ENCODE assay signal across 1 cellular context in the genomic region with DNA sequence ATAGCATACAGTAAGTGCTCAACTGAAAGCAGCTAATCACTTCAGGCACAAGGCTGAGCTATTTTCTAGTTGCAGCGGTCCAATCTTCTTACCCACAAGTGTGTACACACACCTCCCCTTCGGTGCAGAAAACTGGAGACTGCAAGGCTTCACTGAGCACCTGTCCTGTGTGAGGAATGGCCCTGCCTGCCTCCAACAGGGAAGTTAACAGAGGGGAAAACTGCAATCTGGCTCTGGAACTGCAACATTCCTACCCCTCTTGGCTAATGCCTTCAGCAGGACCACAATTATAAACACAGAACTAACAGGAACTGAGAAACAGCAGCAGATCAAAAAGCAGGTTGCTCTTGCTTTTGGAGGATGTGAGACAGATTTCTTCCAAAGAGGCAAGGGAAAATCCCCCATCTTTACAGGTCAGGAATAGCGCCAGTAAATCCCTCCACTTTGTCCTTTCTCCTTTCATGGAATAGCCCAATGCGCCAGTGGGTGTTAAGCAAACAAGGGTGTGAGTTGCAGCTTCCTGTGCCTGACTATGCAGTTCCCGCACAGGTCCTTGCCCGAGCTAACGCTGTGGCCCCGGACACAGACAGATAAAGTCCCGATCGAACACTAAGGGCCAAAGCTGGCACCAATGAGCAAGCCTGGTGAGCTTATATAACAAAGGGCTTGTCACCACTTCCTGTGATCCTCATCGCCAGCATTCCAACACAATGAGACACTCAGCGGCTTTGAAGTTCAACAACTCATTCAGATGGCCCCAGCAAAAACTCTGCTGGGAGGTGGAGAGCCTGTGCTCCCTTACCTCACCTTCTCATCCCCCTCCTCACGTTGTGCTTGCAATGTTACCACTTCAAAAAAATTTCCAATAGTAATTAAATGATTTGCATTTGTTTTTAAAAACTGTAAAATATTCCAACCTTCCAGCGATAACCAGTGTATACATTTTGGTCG.
TF ChIP-seq lines count a peak whose summit lies in the region.

No MANE protein-coding gene starts in this region.

TF ChIP-seq in HepG2, 621 proteins besides CTCF, POLR2A, EP300 and RAD21 (continued from another document and continues in another):
- TF ChIP-seq, protein P1, sequence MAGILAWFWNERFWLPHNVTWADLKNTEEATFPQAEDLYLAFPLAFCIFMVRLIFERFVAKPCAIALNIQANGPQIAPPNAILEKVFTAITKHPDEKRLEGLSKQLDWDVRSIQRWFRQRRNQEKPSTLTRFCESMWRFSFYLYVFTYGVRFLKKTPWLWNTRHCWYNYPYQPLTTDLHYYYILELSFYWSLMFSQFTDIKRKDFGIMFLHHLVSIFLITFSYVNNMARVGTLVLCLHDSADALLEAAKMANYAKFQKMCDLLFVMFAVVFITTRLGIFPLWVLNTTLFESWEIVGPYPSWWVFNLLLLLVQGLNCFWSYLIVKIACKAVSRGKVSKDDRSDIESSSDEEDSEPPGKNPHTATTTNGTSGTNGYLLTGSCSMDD (CRISPR knock-in tag; IDR thresholded peaks at IDR 0.05) = no peak
- peak; percentile 93 for TF ChIP-seq SKI (IDR thresholded peaks at IDR 0.05; ENCODE audit: partially characterized antibody)
- peak; percentile 73 for TF ChIP-seq POLR2G (IDR thresholded peaks at IDR 0.05; ENCODE audit: low read depth, low read length)
- TF ChIP-seq, protein P2, sequence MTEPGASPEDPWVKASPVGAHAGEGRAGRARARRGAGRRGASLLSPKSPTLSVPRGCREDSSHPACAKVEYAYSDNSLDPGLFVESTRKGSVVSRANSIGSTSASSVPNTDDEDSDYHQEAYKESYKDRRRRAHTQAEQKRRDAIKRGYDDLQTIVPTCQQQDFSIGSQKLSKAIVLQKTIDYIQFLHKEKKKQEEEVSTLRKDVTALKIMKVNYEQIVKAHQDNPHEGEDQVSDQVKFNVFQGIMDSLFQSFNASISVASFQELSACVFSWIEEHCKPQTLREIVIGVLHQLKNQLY (CRISPR knock-in tag; IDR thresholded peaks at IDR 0.05) = peak; percentile 80
- 0 out of 2 replicates have a peak, but pooled peaks have one; percentile 34 for TF ChIP-seq RBAK (CRISPR knock-in tag; IDR thresholded peaks at IDR 0.05)
- peak; percentile 50; the same call in 1 of the 2 replicates for TF ChIP-seq ZNF782 (CRISPR knock-in tag; IDR thresholded peaks at IDR 0.05; ENCODE audit: borderline replicate concordance)
- TF ChIP-seq ZNF512B (CRISPR knock-in tag; IDR thresholded peaks at IDR 0.05; ENCODE audit: borderline replicate concordance) = peak; percentile 60; the same call in 1 of the 2 replicates
- peak; percentile 17 for TF ChIP-seq STAG1 (CRISPR knock-in tag; IDR thresholded peaks at IDR 0.05)
- TF ChIP-seq, protein P3, sequence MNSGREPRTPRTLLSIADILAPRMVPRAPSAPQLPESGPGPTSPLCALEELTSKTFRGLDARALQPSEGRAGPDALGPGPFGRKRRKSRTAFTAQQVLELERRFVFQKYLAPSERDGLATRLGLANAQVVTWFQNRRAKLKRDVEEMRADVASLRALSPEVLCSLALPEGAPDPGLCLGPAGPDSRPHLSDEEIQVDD (CRISPR knock-in tag; IDR thresholded peaks at IDR 0.05; ENCODE audit: borderline replicate concordance) = no peak
- TF ChIP-seq MTF2 (CRISPR knock-in tag; IDR thresholded peaks at IDR 0.05; ENCODE audit: borderline replicate concordance) = no peak
- peak; percentile 20; the same call in 1 of the 2 replicates for TF ChIP-seq RBFOX2 (IDR thresholded peaks at IDR 0.05; ENCODE audit: low read depth, low read length)
- no peak for TF ChIP-seq RFX5 (IDR thresholded peaks at IDR 0.05; ENCODE audit: low read depth, low read length)
- peak; percentile 95 for TF ChIP-seq PAXIP1 (CRISPR knock-in tag; conservative IDR thresholded peaks at IDR 0.05)
- TF ChIP-seq ZBTB3 (CRISPR knock-in tag; IDR thresholded peaks at IDR 0.05; ENCODE audit: borderline replicate concordance, low read depth) = peak; percentile 68; the same call in 1 of the 2 replicates
- TF ChIP-seq NAIF1 (CRISPR knock-in tag; IDR thresholded peaks at IDR 0.05; ENCODE audit: borderline replicate concordance) = no peak
- no peak for TF ChIP-seq STAT5B (CRISPR knock-in tag; IDR thresholded peaks at IDR 0.05)
- peak; percentile 72; the same call in 1 of the 2 replicates for TF ChIP-seq HHEX (CRISPR knock-in tag; IDR thresholded peaks at IDR 0.05)
- TF ChIP-seq, protein P4, sequence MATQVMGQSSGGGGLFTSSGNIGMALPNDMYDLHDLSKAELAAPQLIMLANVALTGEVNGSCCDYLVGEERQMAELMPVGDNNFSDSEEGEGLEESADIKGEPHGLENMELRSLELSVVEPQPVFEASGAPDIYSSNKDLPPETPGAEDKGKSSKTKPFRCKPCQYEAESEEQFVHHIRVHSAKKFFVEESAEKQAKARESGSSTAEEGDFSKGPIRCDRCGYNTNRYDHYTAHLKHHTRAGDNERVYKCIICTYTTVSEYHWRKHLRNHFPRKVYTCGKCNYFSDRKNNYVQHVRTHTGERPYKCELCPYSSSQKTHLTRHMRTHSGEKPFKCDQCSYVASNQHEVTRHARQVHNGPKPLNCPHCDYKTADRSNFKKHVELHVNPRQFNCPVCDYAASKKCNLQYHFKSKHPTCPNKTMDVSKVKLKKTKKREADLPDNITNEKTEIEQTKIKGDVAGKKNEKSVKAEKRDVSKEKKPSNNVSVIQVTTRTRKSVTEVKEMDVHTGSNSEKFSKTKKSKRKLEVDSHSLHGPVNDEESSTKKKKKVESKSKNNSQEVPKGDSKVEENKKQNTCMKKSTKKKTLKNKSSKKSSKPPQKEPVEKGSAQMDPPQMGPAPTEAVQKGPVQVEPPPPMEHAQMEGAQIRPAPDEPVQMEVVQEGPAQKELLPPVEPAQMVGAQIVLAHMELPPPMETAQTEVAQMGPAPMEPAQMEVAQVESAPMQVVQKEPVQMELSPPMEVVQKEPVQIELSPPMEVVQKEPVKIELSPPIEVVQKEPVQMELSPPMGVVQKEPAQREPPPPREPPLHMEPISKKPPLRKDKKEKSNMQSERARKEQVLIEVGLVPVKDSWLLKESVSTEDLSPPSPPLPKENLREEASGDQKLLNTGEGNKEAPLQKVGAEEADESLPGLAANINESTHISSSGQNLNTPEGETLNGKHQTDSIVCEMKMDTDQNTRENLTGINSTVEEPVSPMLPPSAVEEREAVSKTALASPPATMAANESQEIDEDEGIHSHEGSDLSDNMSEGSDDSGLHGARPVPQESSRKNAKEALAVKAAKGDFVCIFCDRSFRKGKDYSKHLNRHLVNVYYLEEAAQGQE (IDR thresholded peaks at IDR 0.05; ENCODE audit: borderline replicate concordance in 1 of 2, low read depth in 1 of 2, low read length in 2 of 2) = peak in 1 of 2 experiments; percentile 58; a peak in 1 of 4 replicates
- peak; percentile 87 for TF ChIP-seq MYPOP (CRISPR knock-in tag; IDR thresholded peaks at IDR 0.05)
- TF ChIP-seq IRX3 (CRISPR knock-in tag; IDR thresholded peaks at IDR 0.05; ENCODE audit: borderline replicate concordance, low read depth) = no peak
- peak; percentile 98 for TF ChIP-seq SALL1 (CRISPR knock-in tag; IDR thresholded peaks at IDR 0.05)
- TF ChIP-seq NR2F1 (CRISPR knock-in tag; IDR thresholded peaks at IDR 0.05) = peak; percentile 28 to 29; a peak in 1 of 4 replicates
- no peak for TF ChIP-seq ZNF7 (CRISPR knock-in tag; IDR thresholded peaks at IDR 0.05)
- TF ChIP-seq ZNF335 (CRISPR knock-in tag; IDR thresholded peaks at IDR 0.05) = 0 out of 2 replicates have a peak, but pooled peaks have one; percentile 52
- no peak for TF ChIP-seq ATAD3A (CRISPR knock-in tag; IDR thresholded peaks at IDR 0.05)
- peak; percentile 95 for TF ChIP-seq NKX3-1 (CRISPR knock-in tag; IDR thresholded peaks at IDR 0.05)
- TF ChIP-seq NFKBIZ (CRISPR knock-in tag; IDR thresholded peaks at IDR 0.05) = peak; percentile 88; the same call in 1 of the 2 replicates
- peak; percentile 17; the same call in 1 of the 2 replicates for TF ChIP-seq ZNF652 (CRISPR knock-in tag; IDR thresholded peaks at IDR 0.05; ENCODE audit: borderline replicate concordance, low read depth)
- TF ChIP-seq ATF2 (CRISPR knock-in tag; IDR thresholded peaks at IDR 0.05) = peak; percentile 97; the same call in 1 of the 2 replicates
- TF ChIP-seq ZNF180 (CRISPR knock-in tag; IDR thresholded peaks at IDR 0.05; ENCODE audit: borderline replicate concordance, low read depth) = no peak
- TF ChIP-seq SRF (IDR thresholded peaks at IDR 0.05; ENCODE audit: low read depth, low read length) = 0 out of 2 replicates have a peak, but pooled peaks have one; percentile 42
- no peak for TF ChIP-seq ZNF3 (CRISPR knock-in tag; IDR thresholded peaks at IDR 0.05)
- TF ChIP-seq MYC (CRISPR knock-in tag; IDR thresholded peaks at IDR 0.05; ENCODE audit: borderline replicate concordance) = no peak; the same call in 1 of the 2 replicates
- TF ChIP-seq EZH2 (conservative IDR thresholded peaks at IDR 0.05; ENCODE audit: low read depth, low read length) = no peak
- TF ChIP-seq STAT6 (CRISPR knock-in tag; IDR thresholded peaks at IDR 0.05; ENCODE audit: borderline replicate concordance) = peak; percentile 82; the same call in 1 of the 2 replicates
- TF ChIP-seq NFE2L2 (IDR thresholded peaks at IDR 0.05; ENCODE audit: low read length) = peak; percentile 56; the same call in 1 of the 2 replicates
- TF ChIP-seq ZNF350 (CRISPR knock-in tag; IDR thresholded peaks at IDR 0.05; ENCODE audit: borderline replicate concordance, low read depth) = peak; percentile 85
- no peak for TF ChIP-seq TMF1 (CRISPR knock-in tag; IDR thresholded peaks at IDR 0.05; ENCODE audit: low read depth)
